ENCODE assay signal across 8 cellular contexts in the genomic region with DNA sequence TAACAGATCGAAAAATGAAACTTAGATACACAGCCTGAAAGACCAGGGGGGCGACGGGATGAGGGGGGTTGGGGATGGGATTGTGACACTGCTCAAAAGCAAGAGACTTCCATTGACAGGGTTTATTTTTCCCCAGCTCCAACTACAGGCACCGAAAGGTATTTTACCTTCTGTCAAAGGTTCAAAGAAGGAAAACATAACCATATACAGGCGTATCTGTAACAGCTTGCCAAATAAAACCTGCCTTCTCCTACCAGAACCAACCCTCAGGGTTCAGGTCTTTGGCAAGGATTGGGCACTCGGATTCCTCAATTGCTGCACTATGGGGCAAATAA. TPM values are rescaled to one million over a fixed set of nuclear protein-coding genes. Genes with fewer than 3 reads are reported as not detected.
DNase-seq lines count a peak whose midpoint lies in the region; ATAC-seq and TF ChIP-seq lines count a peak whose summit lies in the region.

No MANE protein-coding gene starts in this region.

- no peaks in the 10 kb centered on the region for H3K79me2 ChIP-seq in GM23248 (ENCODE audit: insufficient read depth)
- H3K79me2 ChIP-seq in PC-3 (ENCODE audit: low read length), result no peaks in the 10 kb centered on the region

- peaks cover 70% of the 10 kb centered on the region for H3K27me3 ChIP-seq in GM23248 (replicated peaks; ENCODE audit: insufficient read depth)
- H3K27me3 ChIP-seq in PC-3 (ENCODE audit: low read length), result peaks cover 49% of the 10 kb centered on the region

- H3K9me3 Mint-ChIP-seq in glutamatergic neuron (ENCODE audit: unreplicated experiment), result peaks cover 5% of the 10 kb centered on the region

- POLR2A ChIA-PET in PC-3 (lab: Charles Lee; ENCODE audit: unreplicated experiment), result interaction anchor here (0.6 kb wide), 2 partner anchors 171 to 175 kb away, joined by 3 to 4 read pairs; no protein-coding TSS in a partner anchor

- no peak for DNase-seq in GM23248
- DNase-seq in PC-3, result peak; percentile 6
- DNase-seq in glutamatergic neuron, result no peak
- no peak for DNase-seq in skeletal muscle cell (ENCODE audit: low read depth)
- no peak for DNase-seq in sciatic nerve (ENCODE audit: low spot score)
- DNase-seq in effector CD8-positive, alpha-beta T cell (lab: John Stamatoyannopoulos, UW), result no peak
- no peak for DNase-seq in AML-193 (lab: John Stamatoyannopoulos, UW)

- peaks cover 4% of the 10 kb centered on the region; the same call in 1 of the 2 replicates for H3K4me1 ChIP-seq in GM23248 (ENCODE audit: insufficient read depth)
- H3K4me1 ChIP-seq in PC-3 (ENCODE audit: insufficient read depth, low read length), result 0 out of 2 replicates have a peak, but pooled peaks cover 2% of the 10 kb centered on the region

- no peaks in the 10 kb centered on the region for H4K20me1 ChIP-seq in GM23248 (ENCODE audit: insufficient read depth)
- H4K20me1 ChIP-seq in PC-3 (ENCODE audit: low read length), result no peaks in the 10 kb centered on the region

- no peak for TF ChIP-seq CTCF in PC-3 (conservative IDR thresholded peaks at IDR 0.05; ENCODE audit: low read depth, low read length)
- TF ChIP-seq CTCF in glutamatergic neuron (IDR thresholded peaks at IDR 0.05; ENCODE audit: partially characterized antibody, unreplicated experiment), result peak; percentile 17

- H3K9me3 ChIP-seq in GM23248 (ENCODE audit: low read depth), result no peaks in the 10 kb centered on the region
- H3K9me3 ChIP-seq in PC-3 (ENCODE audit: low read length), result no peaks in the 10 kb centered on the region

- no peak overlapping the region for H3K27ac Mint-ChIP-seq in glutamatergic neuron (ENCODE audit: unreplicated experiment)

- peaks cover 14% of the 10 kb centered on the region for H3K27me3 Mint-ChIP-seq in glutamatergic neuron (ENCODE audit: unreplicated experiment)

- no TSS peak for BruUV-seq in PC-3 (replicated peaks; lab: Mats Ljungman, UMichigan)

- 1 to 2% methylated on average over 6 of the region's 6 CpGs for WGBS in GM23248 (ENCODE audit: low coverage in 1 of 2, low lambda C conversion rate in 2 of 2, missing lambda C conversion rate in 2 of 2), 2 experiments

- peaks cover 3% of the 10 kb centered on the region for H3K4me1 Mint-ChIP-seq in glutamatergic neuron (ENCODE audit: low read depth, unreplicated experiment)

- intact Hi-C loops in PC-3 (cut with micrococcal nuclease), result loop anchor here (2.0 to 5.0 kb wide), 4 partner anchors 71 to 235 kb away; no protein-coding TSS in a partner anchor
- intact Hi-C loops in sciatic nerve (cut with DNase I), result no loop called here

- H3K36me3 ChIP-seq in GM23248 (ENCODE audit: low read depth) (no peaks in the 10 kb centered on the region), PC-3 (ENCODE audit: low read depth, low read length) (no peaks in the 10 kb centered on the region)

- peak overlapping the region; percentile 62 for H3K4me3 ChIP-seq in GM23248
- H3K4me3 ChIP-seq in PC-3 (ENCODE audit: low read length), result peak overlapping the region; percentile 81
- H3K4me3 ChIP-seq in skeletal muscle cell (ENCODE audit: low read depth, low read length), result peak overlapping the region; percentile 57

- ATAC-seq in PC-3 (0 out of 2 replicates have a peak, but pooled peaks have one; percentile 1), GM21528 (IDR thresholded peaks at IDR 0.05; ENCODE audit: low FRiP score, unreplicated experiment) (no peak), sciatic nerve (no peak)

- H3K27ac ChIP-seq in GM23248 (no peak overlapping the region), PC-3 (ENCODE audit: low read length) (no peak overlapping the region)

- no peaks in the 10 kb centered on the region for H3K36me3 Mint-ChIP-seq in glutamatergic neuron (ENCODE audit: unreplicated experiment)

- H3F3A ChIP-seq in GM23248 (ENCODE audit: insufficient read depth) (no peaks in the 10 kb centered on the region), PC-3 (ENCODE audit: low read length, unreplicated experiment) (no peaks in the 10 kb centered on the region)

- H3K9me2 ChIP-seq in GM23248 (ENCODE audit: insufficient read depth), result no peaks in the 10 kb centered on the region
- no peaks in the 10 kb centered on the region for H3K9me2 ChIP-seq in PC-3 (replicated peaks; ENCODE audit: low read length)

- CTCF ChIA-PET in PC-3 (lab: Charles Lee), result interaction anchor here (0.6 to 1.0 kb wide), 3 partner anchors 261 to 634 kb away, joined by 3 to 4 read pairs (median 3); no protein-coding TSS in a partner anchor

- in situ Hi-C loops in GM23248 (cut with MboI), result no loop called here

- peak overlapping the region; percentile 97 for H3K4me3 Mint-ChIP-seq in glutamatergic neuron (ENCODE audit: unreplicated experiment)

- H3K4me2 ChIP-seq in GM23248 (ENCODE audit: unreplicated experiment) (no peak overlapping the region), PC-3 (ENCODE audit: low read length) (peak overlapping the region; percentile 97)

- H2AFZ ChIP-seq in GM23248, result peak overlapping the region; percentile 61
- peak overlapping the region; percentile 86 for H2AFZ ChIP-seq in PC-3 (ENCODE audit: low read length)

- H3K9ac ChIP-seq in GM23248 (no peak overlapping the region), PC-3 (ENCODE audit: low read length) (peak overlapping the region; percentile 48; the same call in 1 of the 2 replicates)

RNA-seq across cellular contexts. Expression of gene EPHA7, which starts 1.3 kb away (rescaled TPM):
- not detected in 2 replicates for total RNA-seq in GM23248 (2014; rRNA removed; shearing (Covaris generic))
- not detected in 2 replicates for polyA plus RNA-seq in GM23248 (2016; fragmentation: Nextera tagmentation; extraction: Ambion mirVana)
- total RNA-seq in PC-3 (2014; rRNA removed) (0.52 and 1.4 TPM in 2 replicates), glutamatergic neuron (ENCODE audit: unreplicated experiment) (3.6 TPM), sciatic nerve (2.6 TPM)
